ENCODE assay signal across 8 cellular contexts in genomic region chr1:25619101-25619890, GRCh38. TPM values are rescaled to one million over a fixed set of nuclear protein-coding genes. Genes with fewer than 3 reads are reported as not detected.
DNase-seq lines count a peak whose midpoint lies in the region; ATAC-seq and TF ChIP-seq lines count a peak whose summit lies in the region.

No MANE protein-coding gene starts in this region.

- DNase-seq in CD4-positive, alpha-beta memory T cell, result peak in 4 of 5 donors; percentile 51 to 56 (median 52)
- peak; percentile 73 for DNase-seq in HuH-7 (ENCODE audit: low spot score)
- DNase-seq in UCSD-AML1 (lab: John Stamatoyannopoulos, UW; ENCODE audit: unreplicated experiment), result peak; percentile 42
- DNase-seq in central memory CD8-positive, alpha-beta T cell (ENCODE audit: low spot score in 2 of 2), result peak in 1 of 2 donors; percentile 9

- H3K9me3 ChIP-seq in CD4-positive, alpha-beta memory T cell (ENCODE audit: control insufficient read depth in 1 of 2, low read length in 2 of 2), result no peaks in the 10 kb centered on the region
- no peaks in the 10 kb centered on the region for H3K9me3 ChIP-seq in liver (ENCODE audit: control insufficient read depth in 4 of 4, low read length in 3 of 4)
- no peaks in the 10 kb centered on the region for H3K9me3 ChIP-seq in stomach smooth muscle (ENCODE audit: control insufficient read depth in 2 of 2, low read length in 2 of 2)

- ATAC-seq in central memory CD8-positive, alpha-beta T cell (replicated peaks; ENCODE audit: extremely low read depth, poor library complexity, severe bottlenecking), result no peak
- ATAC-seq in GM19397 (IDR thresholded peaks at IDR 0.05; ENCODE audit: unreplicated experiment) (no peak), GM21528 (IDR thresholded peaks at IDR 0.05; ENCODE audit: low FRiP score, unreplicated experiment) (no peak)

- H3K4me3 Mint-ChIP-seq in CD4-positive, alpha-beta memory T cell, result peak overlapping the region; percentile 92 to 99 (median 96)
- H3K4me3 Mint-ChIP-seq in central memory CD8-positive, alpha-beta T cell, result peak overlapping the region; percentile 95

- H3K27me3 ChIP-seq in CD4-positive, alpha-beta memory T cell (ENCODE audit: insufficient read depth, low read length), result no peaks in the 10 kb centered on the region
- H3K27me3 ChIP-seq in liver (ENCODE audit: control insufficient read depth in 4 of 4, insufficient read depth in 4 of 4, low read length in 3 of 4), result no peaks in the 10 kb centered on the region
- H3K27me3 ChIP-seq in stomach smooth muscle (ENCODE audit: control insufficient read depth in 1 of 2, insufficient read depth in 2 of 2, low read length in 2 of 2), result no peaks in the 10 kb centered on the region

- peaks cover 70 to 79% (median 76%) of the 10 kb centered on the region in 4 donors for H3K4me1 Mint-ChIP-seq in CD4-positive, alpha-beta memory T cell
- peaks cover 79% of the 10 kb centered on the region for H3K4me1 Mint-ChIP-seq in central memory CD8-positive, alpha-beta T cell

- peak overlapping the region; percentile 61 for H3K27ac ChIP-seq in CD4-positive, alpha-beta memory T cell (ENCODE audit: low read depth, low read length)
- H3K27ac ChIP-seq in liver (ENCODE audit: low read depth in 1 of 2, low read length in 2 of 2) (no peak overlapping the region), stomach smooth muscle (ENCODE audit: low read length) (peak overlapping the region; percentile 24)

- TF ChIP-seq RAD21 in liver (IDR thresholded peaks at IDR 0.05), result peak; percentile 48 to 82

- CTCF ChIA-PET in CD4-positive, alpha-beta memory T cell (lab: Charles Lee; ENCODE audit: partially characterized antibody), result interaction anchor here (0.6 to 8.0 kb wide), 35 partner anchors 9 to 192 kb away, joined by 3 to 63 read pairs (median 4); partner anchors contain the start of genes LDLRAP1 and SELENON

- no peaks in the 10 kb centered on the region for H3K9me3 Mint-ChIP-seq in CD4-positive, alpha-beta memory T cell
- no peaks in the 10 kb centered on the region for H3K9me3 Mint-ChIP-seq in central memory CD8-positive, alpha-beta T cell

- no peaks in the 10 kb centered on the region for H3K36me3 ChIP-seq in CD4-positive, alpha-beta memory T cell (ENCODE audit: insufficient read depth, low read length)
- H3K36me3 ChIP-seq in liver (ENCODE audit: control insufficient read depth in 4 of 4, insufficient read depth in 3 of 4, low read depth in 1 of 4, low read length in 3 of 4) (no peaks in the 10 kb centered on the region), stomach smooth muscle (ENCODE audit: control insufficient read depth in 2 of 2, insufficient read depth in 2 of 2, low read length in 2 of 2) (no peaks in the 10 kb centered on the region)

- peaks cover 0 to 7% of the 10 kb centered on the region in 2 donors for H3K36me3 Mint-ChIP-seq in CD4-positive, alpha-beta memory T cell
- peaks cover 16% of the 10 kb centered on the region for H3K36me3 Mint-ChIP-seq in central memory CD8-positive, alpha-beta T cell (ENCODE audit: insufficient read depth)

- WGBS in liver, result 53% methylated on average over 11 of the region's 11 CpGs

- H3K4me3 ChIP-seq in CD4-positive, alpha-beta memory T cell (ENCODE audit: low read length in 2 of 2), result peak overlapping the region; percentile 12 to 53
- peak overlapping the region in 1 of 3 donors; percentile 82 for H3K4me3 ChIP-seq in liver (ENCODE audit: low read depth in 1 of 3, low read length in 3 of 3)
- peak overlapping the region; percentile 64 to 84 for H3K4me3 ChIP-seq in stomach smooth muscle (ENCODE audit: low read length in 2 of 2)

- no peaks in the 10 kb centered on the region for H3K27me3 Mint-ChIP-seq in CD4-positive, alpha-beta memory T cell
- no peaks in the 10 kb centered on the region for H3K27me3 Mint-ChIP-seq in central memory CD8-positive, alpha-beta T cell

- intact Hi-C loops in CD4-positive, alpha-beta memory T cell (cut with micrococcal nuclease), result loop anchor here (1.0 to 5.0 kb wide), 7 partner anchors 14 to 378 kb away; partner anchors contain the start of genes LDLRAP1 and PAFAH2

- TF ChIP-seq CTCF in liver (IDR thresholded peaks at IDR 0.05; ENCODE audit: low read depth, low read length, missing input control), result peak; percentile 72

- POLR2A ChIA-PET in CD4-positive, alpha-beta memory T cell (lab: Charles Lee; ENCODE audit: partially characterized antibody), result interaction anchor here (0.8 to 10.7 kb wide), 20 partner anchors 8 to 201 kb away, joined by 3 to 151 read pairs (median 6); partner anchors contain the start of gene MTFR1L

- H3K4me1 ChIP-seq in CD4-positive, alpha-beta memory T cell (ENCODE audit: insufficient read depth, low read length), result peaks cover 85% of the 10 kb centered on the region
- H3K4me1 ChIP-seq in liver (ENCODE audit: control insufficient read depth in 4 of 4, insufficient read depth in 4 of 4, low read length in 3 of 4) (peaks cover 7 to 31% (median 21%) of the 10 kb centered on the region in 4 donors), stomach smooth muscle (ENCODE audit: control insufficient read depth, insufficient read depth, low read length) (peaks cover 63% of the 10 kb centered on the region)

- H3K9ac ChIP-seq in liver (ENCODE audit: low read depth in 1 of 2, low read length in 2 of 2), result no peak overlapping the region
- peak overlapping the region in 1 of 2 donors; percentile 21 for H3K9ac ChIP-seq in stomach smooth muscle (ENCODE audit: low read length in 2 of 2)

- peak overlapping the region; percentile 53 to 96 (median 89) for H3K27ac Mint-ChIP-seq in CD4-positive, alpha-beta memory T cell
- peak overlapping the region; percentile 94 for H3K27ac Mint-ChIP-seq in central memory CD8-positive, alpha-beta T cell (ENCODE audit: low read depth)

TF ChIP-seq in liver, 16 proteins besides CTCF, POLR2A, EP300 and RAD21:
- TF ChIP-seq GABPA (IDR thresholded peaks at IDR 0.05 in 1 of 2, conservative IDR thresholded peaks at IDR 0.05 in 1 of 2) (no peak), HNF4A (conservative IDR thresholded peaks at IDR 0.05) (no peak), REST (IDR thresholded peaks at IDR 0.05) (no peak), TAF1 (conservative IDR thresholded peaks at IDR 0.05) (no peak), YY1 (IDR thresholded peaks at IDR 0.05) (no peak), SP1 (IDR thresholded peaks at IDR 0.05) (no peak), JUND (IDR thresholded peaks at IDR 0.05) (no peak), FOXA2 (IDR thresholded peaks at IDR 0.05) (no peak), RXRA (IDR thresholded peaks at IDR 0.05) (no peak), ATF3 (IDR thresholded peaks at IDR 0.05) (no peak), EGR1 (IDR thresholded peaks at IDR 0.05; ENCODE audit: low read depth in 2 of 2) (no peak), FOXA1 (IDR thresholded peaks at IDR 0.05) (no peak), HNF4G (IDR thresholded peaks at IDR 0.05) (no peak), ZBTB33 (IDR thresholded peaks at IDR 0.05) (no peak), MAX (IDR thresholded peaks at IDR 0.05) (no peak), NR2F2 (IDR thresholded peaks at IDR 0.05) (no peak)

RNA-seq across cellular contexts. Expression of gene MAN1C1, which starts 2.7 kb away (rescaled TPM):
- total RNA-seq in CD4-positive, alpha-beta memory T cell, result 10 to 100 TPM; 42.6 to 45.1 TPM
- 10 to 100 TPM in 1 of 2 donors, 1 to 10 TPM in 1; 3.6 to 10.4 TPM for polyA plus RNA-seq in CD4-positive, alpha-beta memory T cell
- total RNA-seq in liver, result 1 to 10 TPM; 6.3 to 9.3 TPM
- 10 to 100 TPM in 1 of 2 donors, 1 to 10 TPM in 1; 6.9 to 16.0 TPM for polyA plus RNA-seq in liver

Comparison
In these comparisons a context has a peak if more than half of its experiments do, and no peak if none do; other contexts are left out.
1. H3K27ac ChIP-seq: peak in CD4-positive, alpha-beta memory T cell (single experiment) and stomach smooth muscle (single experiment); none in liver (0 of 2).
2. RNA of gene MAN1C1, which starts 2.7 kb away (total RNA-seq): 42.6 to 45.1 TPM in CD4-positive, alpha-beta memory T cell; 6.3 to 9.3 TPM in liver; every median in the first group is over 4 times any median in the second.